ENCODE assay signal across 1 cellular context in genomic region chr3:33440578-33441321, GRCh38.
TF ChIP-seq lines count a peak whose summit lies in the region.

No MANE protein-coding gene starts in this region.

TF ChIP-seq in GM12878, 131 proteins besides CTCF, POLR2A, EP300 and RAD21 (continued from another document and continues in another):
- TF ChIP-seq PBX3 (IDR thresholded peaks at IDR 0.05; ENCODE audit: insufficient replicate concordance, low read depth, low read length) = peak; percentile 98
- TF ChIP-seq ZNF274 (IDR thresholded peaks at IDR 0.05; ENCODE audit: insufficient read depth, insufficient read length) = no peak
- TF ChIP-seq MAX (IDR thresholded peaks at IDR 0.05; ENCODE audit: low read depth, low read length) = no peak; the same call in none of the 2 replicates
- TF ChIP-seq GABPA (IDR thresholded peaks at IDR 0.05; ENCODE audit: low read depth) = peak; percentile 94
- peak; percentile 83 for TF ChIP-seq SMAD1 (IDR thresholded peaks at IDR 0.05; ENCODE audit: low read depth, partially characterized antibody)
- TF ChIP-seq IRF5 (IDR thresholded peaks at IDR 0.05; ENCODE audit: borderline replicate concordance) = no peak
- no peak for TF ChIP-seq SIX5 (IDR thresholded peaks at IDR 0.05; ENCODE audit: low read depth, low read length, severe bottlenecking)
- TF ChIP-seq RUNX3 (IDR thresholded peaks at IDR 0.05; ENCODE audit: low read length) = peak; percentile 83
- TF ChIP-seq ZBTB11 (CRISPR knock-in tag; IDR thresholded peaks at IDR 0.05) = no peak
- TF ChIP-seq FOXM1 (IDR thresholded peaks at IDR 0.05; ENCODE audit: low read depth, low read length) = no peak
- no peak for TF ChIP-seq YBX1 (IDR thresholded peaks at IDR 0.05)
- peak; percentile 71; the same call in 1 of the 2 replicates for TF ChIP-seq RELB (IDR thresholded peaks at IDR 0.05; ENCODE audit: low read depth)
- TF ChIP-seq SMARCA5 (IDR thresholded peaks at IDR 0.05) = no peak
- no peak for TF ChIP-seq ZNF592 (IDR thresholded peaks at IDR 0.05)
- no peak; the same call in none of the 2 replicates for TF ChIP-seq SIN3A (IDR thresholded peaks at IDR 0.05; ENCODE audit: low read depth, low read length)
- TF ChIP-seq POU2F2 (IDR thresholded peaks at IDR 0.05; ENCODE audit: borderline replicate concordance, low read depth, low read length) = peak; percentile 66; the same call in 2 of the 3 replicates
- TF ChIP-seq CHD1 (IDR thresholded peaks at IDR 0.05; ENCODE audit: low read depth, low read length) = no peak
- TF ChIP-seq PAX8 (IDR thresholded peaks at IDR 0.05) = no peak
- TF ChIP-seq USF1 (IDR thresholded peaks at IDR 0.05; ENCODE audit: borderline replicate concordance, extremely low read length, insufficient read depth, low read depth, low read length) = no peak
- 0 out of 4 replicates have a peak, but pooled peaks of 1 of the 2 experiments have one; percentile 0 for TF ChIP-seq SRF (IDR thresholded peaks at IDR 0.05; ENCODE audit: low read depth in 2 of 2, low read length in 2 of 2)
- no peak for TF ChIP-seq CEBPB (IDR thresholded peaks at IDR 0.05; ENCODE audit: borderline replicate concordance in 1 of 2, low read depth in 2 of 2, low read length in 2 of 2)
- peak; percentile 88 for TF ChIP-seq SMAD5 (IDR thresholded peaks at IDR 0.05; ENCODE audit: low read depth)
- TF ChIP-seq KAT2A (conservative IDR thresholded peaks at IDR 0.05; ENCODE audit: control insufficient read depth, low read depth, low read length) = no peak
- peak; percentile 79 for TF ChIP-seq ZNF687 (IDR thresholded peaks at IDR 0.05)
- no peak for TF ChIP-seq ATF3 (IDR thresholded peaks at IDR 0.05; ENCODE audit: borderline replicate concordance, extremely low read depth, low read depth, low read length)
- TF ChIP-seq CHD2 (IDR thresholded peaks at IDR 0.05; ENCODE audit: borderline replicate concordance, low read depth, low read length) = peak; percentile 94
- no peak for TF ChIP-seq SUZ12 (IDR thresholded peaks at IDR 0.05; ENCODE audit: unreplicated experiment)
- peak in 1 of 2 experiments; percentile 7; a peak in 1 of 4 replicates for TF ChIP-seq IKZF2 (IDR thresholded peaks at IDR 0.05)
- peak; percentile 55; the same call in 1 of the 2 replicates for TF ChIP-seq CBFB (IDR thresholded peaks at IDR 0.05; ENCODE audit: low read depth)
- no peak for TF ChIP-seq RCOR1 (conservative IDR thresholded peaks at IDR 0.05; ENCODE audit: low read depth, low read length)
- no peak for TF ChIP-seq SREBF1 (IDR thresholded peaks at IDR 0.05; ENCODE audit: low read length)
- TF ChIP-seq RFX5 (IDR thresholded peaks at IDR 0.05; ENCODE audit: low read depth, low read length) = peak; percentile 94
- no peak for TF ChIP-seq RBBP5 (conservative IDR thresholded peaks at IDR 0.05)
- TF ChIP-seq CBX3 (IDR thresholded peaks at IDR 0.05; ENCODE audit: borderline replicate concordance, low read depth) = no peak
- no peak for TF ChIP-seq JUNB (IDR thresholded peaks at IDR 0.05)
- no peak for TF ChIP-seq MEF2B (IDR thresholded peaks at IDR 0.05; ENCODE audit: partially characterized antibody, poor library complexity, severe bottlenecking)
- TF ChIP-seq CBX5 (IDR thresholded peaks at IDR 0.05; ENCODE audit: low read depth) = 0 out of 2 replicates have a peak, but pooled peaks have one; percentile 31
- no peak for TF ChIP-seq ATF2 (IDR thresholded peaks at IDR 0.05; ENCODE audit: low read length)
- 0 out of 2 replicates have a peak, but pooled peaks have one; percentile 65 for TF ChIP-seq TARDBP (IDR thresholded peaks at IDR 0.05; ENCODE audit: borderline replicate concordance)
- no peak for TF ChIP-seq SUPT20H (IDR thresholded peaks at IDR 0.05; ENCODE audit: borderline replicate concordance, control insufficient read depth, low read depth, low read length)
- TF ChIP-seq FOS (IDR thresholded peaks at IDR 0.05; ENCODE audit: borderline replicate concordance, extremely low read depth, insufficient read length) = peak; percentile 34
- no peak for TF ChIP-seq HDAC2 (IDR thresholded peaks at IDR 0.05)
- no peak for TF ChIP-seq ZZZ3 (IDR thresholded peaks at IDR 0.05; ENCODE audit: control insufficient read depth, insufficient read length, low read depth)
- no peak for TF ChIP-seq NRF1 (conservative IDR thresholded peaks at IDR 0.05; ENCODE audit: low read depth, low read length)
- no peak for TF ChIP-seq NFXL1 (IDR thresholded peaks at IDR 0.05; ENCODE audit: borderline replicate concordance)
